Comparison of ENCODE assay signal across 25 cellular contexts in genomic region chr4:166726832-166727231, GRCh38.
"Had no signal": no experiment of that assay in that cellular context is flagged by ENCODE, and none has a peak within 500 bp of the region (broad histone marks: within the 10 kb centered on the region; RNA-seq: fewer than 3 reads in every experiment).

No MANE protein-coding gene starts in this region.

- H3K9ac ChIP-seq: KMS-11, SK-N-SH had no signal

- H3K27ac Mint-ChIP-seq: IgD-negative memory B cell had no signal

- H3K4me1 Mint-ChIP-seq: IgD-negative memory B cell had no signal

- H3K36me3 Mint-ChIP-seq: IgD-negative memory B cell had no signal

- H3K27ac ChIP-seq: KMS-11, RWPE1 had no signal

- H3K4me3 ChIP-seq: K562 had no signal

- H3K27me3 Mint-ChIP-seq: IgD-negative memory B cell had no signal

- H3K9me3 ChIP-seq: SK-N-SH had no signal

- DNase-seq: Kasumi-1; MM.1S; NCI-H1092 treated with DMSO at 0.1 percent for 48 hours; NCI-H1436 treated with DMSO at 0.1 percent for 48 hours; NCI-H1694; NCI-H1930; NCI-H2081; NCI-H2107; NCI-H226; NCI-H446; NCI-H510A; NCI-H524 treated with DMSO at 0.1 percent for 48 hours; NCI-H69; NCI-H774; NK-92 treated with Interleukin-12 subunit alpha and Interleukin-12 subunit beta, amount 100 ng/mL, for 24 hours; PC-3; SHP77; SK-N-SH; SW 1271 had no signal

- H3K4me3 Mint-ChIP-seq: IgD-negative memory B cell had no signal

- H3K4me2 ChIP-seq: KMS-11, SK-N-SH had no signal

- ATAC-seq: HepG2, K562, Panc1, PC-3 had no signal
